8 cellular contexts compared by ENCODE assay signal in the genomic region with DNA sequence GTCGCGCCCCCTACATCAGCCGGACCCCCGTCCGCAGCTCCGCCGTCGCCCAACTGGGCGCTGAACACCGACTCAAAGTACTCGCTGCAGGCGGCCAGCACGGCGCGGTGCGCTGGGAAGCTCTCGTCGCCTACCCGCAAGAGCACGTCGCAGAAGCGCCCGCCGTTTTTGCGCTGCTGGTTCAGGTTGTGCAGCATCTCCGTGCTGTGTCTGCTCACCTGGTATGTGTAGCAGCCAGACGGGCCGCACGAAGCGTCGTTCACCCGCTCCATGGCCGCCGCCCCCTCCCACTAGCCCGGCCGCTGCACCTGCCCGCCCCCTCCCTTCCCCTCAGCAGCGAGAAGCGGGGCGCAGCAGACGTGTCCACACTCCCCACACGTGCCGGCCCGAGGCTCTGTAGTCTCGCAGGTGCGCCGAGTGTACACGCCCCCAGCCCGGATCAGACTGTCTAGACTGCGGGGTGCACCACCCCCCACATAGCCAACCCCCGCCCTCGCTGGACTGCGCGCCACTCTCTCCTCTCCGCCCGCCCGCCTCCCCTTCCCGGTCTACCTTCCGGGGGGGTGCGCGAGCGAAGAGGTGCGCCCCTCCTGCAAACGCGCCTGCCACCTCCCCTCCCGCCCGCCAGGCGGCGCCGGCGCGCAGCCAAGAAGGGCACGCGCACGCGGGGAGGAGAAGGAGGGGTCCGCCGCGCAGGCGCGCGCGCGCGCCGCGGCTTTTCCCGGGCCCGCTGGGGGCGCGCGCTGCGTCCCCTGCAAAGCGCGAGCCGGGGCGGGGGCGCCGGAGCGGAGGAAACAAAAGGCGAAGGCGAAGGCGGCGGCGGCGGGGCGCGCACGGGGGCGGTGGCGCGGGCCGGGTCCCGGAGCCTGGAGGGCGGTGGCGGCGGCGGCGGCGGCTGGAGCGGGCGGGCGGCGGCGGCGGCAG. TPM values are rescaled to one million over a fixed set of nuclear protein-coding genes. Genes with fewer than 3 reads are reported as not detected.
DNase-seq lines count a peak whose midpoint lies in the region; ATAC-seq and TF ChIP-seq lines count a peak whose summit lies in the region.

No MANE protein-coding gene starts in this region.

- intact Hi-C loops in activated CD8-positive, alpha-beta T cell treated with anti-CD3 and anti-CD28 coated beads for 36 hours (cut with micrococcal nuclease), result loop anchor here (5.0 kb wide), 1 partner anchor 287 kb away; no protein-coding TSS in a partner anchor

- H3K4me3 Mint-ChIP-seq in activated CD8-positive, alpha-beta T cell treated with anti-CD3 and anti-CD28 coated beads for 36 hours, result peak overlapping the region; percentile 94

- peak; percentile 45 for ATAC-seq in GM18909 (IDR thresholded peaks at IDR 0.05; ENCODE audit: poor library complexity, unreplicated experiment)
- ATAC-seq in HG03460 (IDR thresholded peaks at IDR 0.05; ENCODE audit: unreplicated experiment), result peak; percentile 38
- ATAC-seq in activated CD8-positive, alpha-beta T cell treated with anti-CD3 and anti-CD28 coated beads for 36 hours, result peak; percentile 67

- peak; percentile 88 for TF ChIP-seq CTCF in activated CD8-positive, alpha-beta T cell treated with anti-CD3 and anti-CD28 coated beads for 36 hours (IDR thresholded peaks at IDR 0.05)

- CTCF ChIA-PET in activated CD8-positive, alpha-beta T cell treated with anti-CD3 and anti-CD28 coated beads for 36 hours (lab: Charles Lee), result interaction anchor here (0.8 to 1.7 kb wide), 8 partner anchors 15 to 288 kb away, joined by 3 to 7 read pairs (median 4); partner anchors contain the start of genes DRG1 and PIK3IP1

- DNase-seq in AG08396 (ENCODE audit: low spot score), result peak; percentile 98
- DNase-seq in NCI-H82 (lab: John Stamatoyannopoulos, UW), result peak; percentile 86
- DNase-seq in activated CD8-positive, alpha-beta T cell treated with anti-CD3 and anti-CD28 coated beads for 36 hours, result peak; percentile 89
- peak; percentile 94 for DNase-seq in ecto neural progenitor cell (ENCODE audit: low spot score)
- peak; percentile 88 to 92 for DNase-seq in lung microvascular endothelial cell (ENCODE audit: low read depth in 2 of 2)
- peak; percentile 79 to 83 (median 83) for DNase-seq in stimulated activated CD4-positive, alpha-beta T cell treated with anti-CD3 and anti-CD28 coated beads, TNF-alpha, amount 100 ng/mL, for 4 hours (ENCODE audit: low read depth in 3 of 3)

- H3K27ac Mint-ChIP-seq in activated CD8-positive, alpha-beta T cell treated with anti-CD3 and anti-CD28 coated beads for 36 hours, result peak overlapping the region; percentile 94

- peaks cover 48% of the 10 kb centered on the region for H3K36me3 Mint-ChIP-seq in activated CD8-positive, alpha-beta T cell treated with anti-CD3 and anti-CD28 coated beads for 36 hours (ENCODE audit: low read depth)

- POLR2A ChIA-PET in activated CD8-positive, alpha-beta T cell treated with anti-CD3 and anti-CD28 coated beads for 36 hours (lab: Charles Lee), result interaction anchor here (0.7 to 2.7 kb wide), 17 partner anchors 10 to 376 kb away, joined by 3 to 23 read pairs (median 6); partner anchors contain the start of genes DRG1, PIK3IP1, RNF185 and TUG1

- no peaks in the 10 kb centered on the region for H3K9me3 Mint-ChIP-seq in activated CD8-positive, alpha-beta T cell treated with anti-CD3 and anti-CD28 coated beads for 36 hours

- H3K4me1 Mint-ChIP-seq in activated CD8-positive, alpha-beta T cell treated with anti-CD3 and anti-CD28 coated beads for 36 hours (ENCODE audit: low read depth), result peaks cover 33% of the 10 kb centered on the region

- no peaks in the 10 kb centered on the region for H3K27me3 Mint-ChIP-seq in activated CD8-positive, alpha-beta T cell treated with anti-CD3 and anti-CD28 coated beads for 36 hours

RNA-seq across cellular contexts. Expression of gene PATZ1, which starts 0.6 kb away (rescaled TPM):
- total RNA-seq in activated CD8-positive, alpha-beta T cell treated with anti-CD3 and anti-CD28 coated beads for 36 hours, result 10 to 100 TPM; 28.4 to 29.0 TPM
- total RNA-seq in lung microvascular endothelial cell, result 10.5 and 15.1 TPM in 2 replicates

RNA-seq across cellular contexts. Expression of gene PIK3IP1, which starts 53.3 kb away (rescaled TPM):
- 10 to 100 TPM; 18.2 to 19.6 TPM for total RNA-seq in activated CD8-positive, alpha-beta T cell treated with anti-CD3 and anti-CD28 coated beads for 36 hours
- 15.1 and 23.3 TPM in 2 replicates for total RNA-seq in lung microvascular endothelial cell

RNA-seq across cellular contexts. Expression of gene DRG1, which starts 53.8 kb away (rescaled TPM):
- total RNA-seq in activated CD8-positive, alpha-beta T cell treated with anti-CD3 and anti-CD28 coated beads for 36 hours, result 100 to 1,000 TPM; 118 to 130 TPM
- 50.0 and 50.1 TPM in 2 replicates for total RNA-seq in lung microvascular endothelial cell

Comparison
In these comparisons a context has a peak if more than half of its experiments do, and no peak if none do; other contexts are left out.
1. Peak in every context shown above with its lines: DNase-seq and ATAC-seq.